ENCODE assay signal across 8 cellular contexts in the genomic region with DNA sequence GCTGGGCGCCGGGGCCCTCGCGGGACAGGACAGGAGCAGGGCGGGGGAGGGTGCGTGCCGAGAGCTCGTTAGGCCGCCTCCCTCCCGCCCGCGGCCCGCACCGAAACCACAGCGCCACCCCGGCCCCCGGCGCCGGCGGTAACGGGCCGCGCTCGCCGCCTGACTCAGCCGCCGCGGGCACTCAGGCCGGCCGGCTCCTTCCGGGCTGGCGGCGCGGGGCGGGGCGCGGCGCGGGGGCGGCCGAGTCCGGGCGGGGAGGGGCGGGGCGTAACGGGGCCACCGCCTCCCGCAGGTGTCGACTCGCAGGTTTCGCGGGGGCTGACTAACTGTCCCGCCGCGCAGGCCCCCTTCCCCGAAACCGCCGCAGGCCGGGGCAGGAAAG. TPM values are rescaled to one million over a fixed set of nuclear protein-coding genes. Genes with fewer than 3 reads are reported as not detected.
DNase-seq lines count a peak whose midpoint lies in the region; ATAC-seq and TF ChIP-seq lines count a peak whose summit lies in the region.

A gene with protein sequence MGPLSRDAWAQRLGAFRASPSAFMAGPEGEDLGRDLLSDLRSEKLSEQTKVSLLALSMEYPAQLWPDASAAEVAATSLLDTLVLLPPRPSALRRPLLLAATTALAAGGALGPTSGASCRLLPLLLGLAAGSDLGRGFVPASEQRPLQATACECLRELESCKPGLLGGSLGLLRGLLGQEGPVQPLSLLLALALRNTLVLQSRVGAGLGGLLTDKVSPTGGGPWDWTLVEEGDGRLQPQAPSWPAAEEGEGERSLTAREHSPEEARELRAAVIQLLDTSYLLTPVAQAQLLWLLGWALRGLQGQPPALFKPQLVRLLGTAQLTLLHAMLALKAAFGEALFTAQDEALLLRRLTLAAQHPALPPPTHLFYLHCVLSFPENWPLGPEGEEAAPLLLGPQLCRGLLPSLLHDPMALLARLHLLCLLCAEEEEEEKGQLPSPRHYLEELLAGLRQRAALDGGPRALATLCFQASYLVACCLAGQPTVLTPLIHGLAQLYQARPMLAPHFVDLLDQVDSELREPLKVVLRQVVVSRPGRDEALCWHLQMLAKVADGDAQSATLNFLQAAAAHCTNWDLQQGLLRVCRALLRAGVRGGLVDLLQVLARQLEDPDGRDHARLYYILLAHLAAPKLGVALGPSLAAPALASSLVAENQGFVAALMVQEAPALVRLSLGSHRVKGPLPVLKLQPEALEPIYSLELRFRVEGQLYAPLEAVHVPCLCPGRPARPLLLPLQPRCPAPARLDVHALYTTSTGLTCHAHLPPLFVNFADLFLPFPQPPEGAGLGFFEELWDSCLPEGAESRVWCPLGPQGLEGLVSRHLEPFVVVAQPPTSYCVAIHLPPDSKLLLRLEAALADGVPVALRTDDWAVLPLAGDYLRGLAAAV (minus strand): TSS at position 207 of the 382 bp plus-strand sequence. CDS start 385 bp downstream, outside the sequence.

- peaks cover 0 to 31% (median 14%) of the 10 kb centered on the region in 4 donors for H3K36me3 ChIP-seq in sigmoid colon

- intact Hi-C loops in T-helper 2 cell treated with Interferon-gamma antibody and Interleukin-4, amounts not matched to agents 100 ng/mL and 5 ng/mL, for 36 hours (cut with micrococcal nuclease): loop anchor here (1.0 to 10.0 kb wide), 4 partner anchors 38 to 209 kb away; partner anchors contain the start of genes CCDC85B and KAT5
- intact Hi-C loops in sigmoid colon (cut with DNase I): loop anchor here (1.0 to 2.0 kb wide), 2 partner anchors 38 to 68 kb away; partner anchors contain the start of gene KAT5

- TF ChIP-seq CTCF in sigmoid colon (IDR thresholded peaks at IDR 0.05): no peak

- H3K4me3 ChIP-seq in sigmoid colon: peak within 1 kb of the TSS; percentile 69 to 99 (median 79)

- no peaks in the 10 kb centered on the region for H3K9me3 ChIP-seq in sigmoid colon

- ATAC-seq in GM19395 (IDR thresholded peaks at IDR 0.05; ENCODE audit: unreplicated experiment): peak; percentile 58

- 0 to 1% methylated on average over 59 of the region's 59 CpGs for WGBS in sigmoid colon, 2 donors

- peak; percentile 52 for DNase-seq in COLO829 (ENCODE audit: low spot score)
- peak; percentile 10 for DNase-seq in HT1080 (ENCODE audit: low read depth)
- DNase-seq in astrocyte of the hippocampus (ENCODE audit: low read depth, low spot score): peak; percentile 83
- peak in 29 of 51 donors; percentile 12 to 66 (median 27) for DNase-seq in hypothalamus (lab: John Stamatoyannopoulos, UW)
- DNase-seq in sigmoid colon: peak; percentile 76
- no peak for DNase-seq in Kasumi-1 (lab: John Stamatoyannopoulos, UW)

- H3K27ac ChIP-seq in sigmoid colon: peak within 1 kb of the TSS; percentile 73 to 85 (median 78)

- no peak for TF ChIP-seq EP300 in sigmoid colon (IDR thresholded peaks at IDR 0.05)

- no peak for TF ChIP-seq POLR2A in sigmoid colon (IDR thresholded peaks at IDR 0.05)

- peaks cover 0 to 29% (median 21%) of the 10 kb centered on the region in 4 donors for H3K4me1 ChIP-seq in sigmoid colon

- peaks cover 3 to 15% (median 7%) of the 10 kb centered on the region in 3 donors for H3K27me3 ChIP-seq in sigmoid colon

RNA-seq across cellular contexts. Expression of the gene that starts here (rescaled TPM):
- total RNA-seq in HT1080 (2014; rRNA removed; shearing (Covaris generic)): 10.3 and 13.6 TPM in 2 replicates
- polyA plus RNA-seq in HT1080 (2015; cell fraction: cytosol; rRNA removed): 6.4 and 8.3 TPM in 2 replicates
- 10.5 and 12.3 TPM in 2 replicates for polyA plus RNA-seq in HT1080 (2015; cell fraction: nucleus; rRNA removed)
- 20.1 and 21.2 TPM in 2 replicates for total RNA-seq in T-helper 2 cell treated with Interferon-gamma antibody and Interleukin-4, amounts not matched to agents 100 ng/mL and 5 ng/mL, for 36 hours
- total RNA-seq in sigmoid colon: 10 to 100 TPM in 2 of 4 donors, 1 to 10 TPM in 2; 6.6 to 13.3 (median 10.8) TPM
- 10 to 100 TPM in 1 of 3 donors, 1 to 10 TPM in 2; 6.6 to 14.6 (median 9.0) TPM for polyA plus RNA-seq in sigmoid colon

Comparison
In these comparisons a context has a peak if more than half of its experiments do, and no peak if none do; other contexts are left out.
1. DNase-seq: peak in COLO829 (single experiment), HT1080 (single experiment), astrocyte of the hippocampus (single experiment), hypothalamus (29 of 51) and sigmoid colon (single experiment); none in Kasumi-1 (0 of 2).